16 cellular contexts compared by ENCODE assay signal in genomic region chr14:64520699-64521098, GRCh38. TPM values are rescaled to one million over a fixed set of nuclear protein-coding genes. Genes with fewer than 3 reads are reported as not detected.
DNase-seq lines count a peak whose midpoint lies in the region; ATAC-seq and TF ChIP-seq lines count a peak whose summit lies in the region.
"Had no signal": no experiment of that assay in that cellular context is flagged by ENCODE, and none has a peak within 500 bp of the region (broad histone marks: within the 10 kb centered on the region; RNA-seq: fewer than 3 reads in every experiment).

No MANE protein-coding gene starts in this region.

- no CpG with 5 or more reads among the region's 4 CpGs for WGBS in IMR-90 (ENCODE audit: extremely low coverage in 2 of 2, insufficient read length in 1 of 2), 2 experiments
- no CpG with 5 or more reads among the region's 4 CpGs for WGBS in mesendoderm (ENCODE audit: extremely low coverage, insufficient coverage, low lambda C conversion rate)

- H3K4me2 ChIP-seq in IMR-90 (ENCODE audit: low read depth, low read length) (no peak overlapping the region), mesendoderm (ENCODE audit: low read length) (no peak overlapping the region)
- H3K4me2 ChIP-seq: BLaER1 had no signal

- H3K79me2 ChIP-seq in mesendoderm (ENCODE audit: control insufficient read depth, insufficient read depth, low read length): peaks cover 27% of the 10 kb centered on the region

- intact Hi-C loops in IMR-90 (cut with micrococcal nuclease) (no loop called here), upper lobe of right lung (cut with DNase I) (no loop called here)

- no peak overlapping the region for H2BK120ac ChIP-seq in IMR-90 (ENCODE audit: low read depth, low read length)
- H2BK120ac ChIP-seq in mesendoderm (ENCODE audit: low read depth, low read length): no peak overlapping the region

- no peak overlapping the region for H3K4me3 Mint-ChIP-seq in T-helper 17 cell

- H4K20me1 ChIP-seq in IMR-90 (ENCODE audit: insufficient read depth, low read length): peaks cover 70% of the 10 kb centered on the region

- peaks cover 17% of the 10 kb centered on the region for H3K36me3 ChIP-seq in IMR-90 (ENCODE audit: control insufficient read depth, insufficient read depth, low read length)
- H3K36me3 ChIP-seq in upper lobe of right lung: peaks cover 31% of the 10 kb centered on the region
- H3K36me3 ChIP-seq in mesendoderm (ENCODE audit: control insufficient read depth, insufficient read depth, low read length): no peaks in the 10 kb centered on the region

- no peak overlapping the region for H4K91ac ChIP-seq in IMR-90 (ENCODE audit: insufficient read depth, low read depth, low read length)

- H3K4me1 Mint-ChIP-seq in T-helper 17 cell: peaks cover 17% of the 10 kb centered on the region

- H3K4me3 ChIP-seq in IMR-90 (ENCODE audit: insufficient read depth, low read depth, low read length): no peak overlapping the region
- H3K4me3 ChIP-seq in upper lobe of right lung: no peak overlapping the region
- H3K4me3 ChIP-seq in mesendoderm (ENCODE audit: low read length): no peak overlapping the region
- H3K4me3 ChIP-seq: BLaER1 had no signal

- H2BK15ac ChIP-seq in IMR-90 (ENCODE audit: low read depth, low read length) (no peak overlapping the region), mesendoderm (replicated peaks; ENCODE audit: low read depth) (no peak overlapping the region)

- H3K18ac ChIP-seq in IMR-90 (ENCODE audit: low read depth, low read length): no peak overlapping the region
- no peak overlapping the region for H3K18ac ChIP-seq in mesendoderm (ENCODE audit: low read length)

- peaks cover 3% of the 10 kb centered on the region; the same call in 1 of the 2 replicates for H3K4me1 ChIP-seq in IMR-90 (ENCODE audit: control insufficient read depth, insufficient read depth, low read length)
- H3K4me1 ChIP-seq in upper lobe of right lung: peaks cover 6% of the 10 kb centered on the region
- no peaks in the 10 kb centered on the region for H3K4me1 ChIP-seq in mesendoderm (ENCODE audit: control insufficient read depth, low read depth, low read length)
- H3K4me1 ChIP-seq: BLaER1 had no signal

- DNase-seq in IMR-90 (no peak), T-helper 17 cell (no peak), kidney tubule cell (ENCODE audit: low spot score) (peak; percentile 39), upper lobe of right lung (no peak), mesendoderm (no peak), cerebellum (ENCODE audit: low spot score) (no peak), NCI-H1436 (lab: John Stamatoyannopoulos, UW) (no peak)
- DNase-seq: DMS153, Kasumi-1, NCI-H1436 treated with DMSO at 0.1 percent for 48 hours, NCI-H2081, NCI-H748 treated with DMSO at 0.1 percent for 48 hours, Right ventricle myocardium superior had no signal

- no peak overlapping the region for H2AK9ac ChIP-seq in IMR-90 (replicated peaks; ENCODE audit: low read depth, low read length, poor library complexity)

- TF ChIP-seq CTCF in IMR-90 (conservative IDR thresholded peaks at IDR 0.05; ENCODE audit: low read depth, low read length) (no peak), upper lobe of right lung (IDR thresholded peaks at IDR 0.05) (no peak)

- no peak for TF ChIP-seq RAD21 in IMR-90 (IDR thresholded peaks at IDR 0.05; ENCODE audit: low read length)

- H3K23ac ChIP-seq in IMR-90 (ENCODE audit: low read depth, low read length) (no peak overlapping the region), mesendoderm (ENCODE audit: low read length) (no peak overlapping the region)

- dilution Hi-C loops in IMR-90 (cut with HindIII; ENCODE audit: low sequenced_read_pairs, unreplicated experiment): no loop called here

- no TSS peak for BruUV-seq in IMR-90 (replicated peaks; lab: Mats Ljungman, UMichigan)

- H3K56ac ChIP-seq in IMR-90 (ENCODE audit: extremely low read depth, insufficient read depth, low read length) (no peak overlapping the region), mesendoderm (ENCODE audit: low read length) (no peak overlapping the region)

- no peak overlapping the region for H4K8ac ChIP-seq in IMR-90 (ENCODE audit: low read depth in 2 of 2, low read length in 2 of 2)
- H4K8ac ChIP-seq in mesendoderm (ENCODE audit: low read depth, low read length): no peak overlapping the region

- H2BK20ac ChIP-seq in IMR-90 (ENCODE audit: low read depth, low read length): no peak overlapping the region

- H2BK5ac ChIP-seq in IMR-90 (ENCODE audit: low read depth, low read length, poor library complexity, severe bottlenecking) (no peak overlapping the region), mesendoderm (ENCODE audit: low read length) (no peak overlapping the region)

- no peak overlapping the region for H3K9ac ChIP-seq in IMR-90 (ENCODE audit: low read depth, low read length)
- H3K9ac ChIP-seq in mesendoderm (ENCODE audit: low read length): no peak overlapping the region
- H3K9ac ChIP-seq: BLaER1 had no signal

- no peak for TF ChIP-seq POLR2A in IMR-90 (IDR thresholded peaks at IDR 0.05; ENCODE audit: low read depth, low read length)

- H3K27me3 Mint-ChIP-seq in T-helper 17 cell: no peaks in the 10 kb centered on the region

- H3K79me1 ChIP-seq in IMR-90 (ENCODE audit: low read depth in 1 of 2, low read length in 2 of 2) (peaks cover 24 to 58% of the 10 kb centered on the region in 2 experiments), mesendoderm (ENCODE audit: low read length) (peaks cover 7% of the 10 kb centered on the region)

- H2AK5ac ChIP-seq in IMR-90 (ENCODE audit: low read depth, low read length) (no peak overlapping the region), mesendoderm (ENCODE audit: low read length) (no peak overlapping the region)

- H3K27ac Mint-ChIP-seq in T-helper 17 cell: peak overlapping the region; percentile 72

- H3K27ac ChIP-seq in IMR-90 (ENCODE audit: insufficient read depth, low read length) (no peak overlapping the region), upper lobe of right lung (no peak overlapping the region), mesendoderm (ENCODE audit: low read depth, low read length) (no peak overlapping the region)
- H3K27ac ChIP-seq: BLaER1 had no signal

- in situ Hi-C loops in IMR-90 (cut with MboI; ENCODE audit: low sequenced_read_pairs): no loop called here

- H3K14ac ChIP-seq in IMR-90 (replicated peaks; ENCODE audit: low read depth, low read length): no peak overlapping the region

- H3K4ac ChIP-seq in IMR-90 (ENCODE audit: low read depth, low read length) (no peak overlapping the region), mesendoderm (ENCODE audit: low read depth, low read length) (no peak overlapping the region)

- no peaks in the 10 kb centered on the region for H3K36me3 Mint-ChIP-seq in T-helper 17 cell (ENCODE audit: low read depth)

- CTCF ChIA-PET in IMR-90 (lab: Yijun Ruan, JAX): no interaction called here

- H4K5ac ChIP-seq in IMR-90 (ENCODE audit: low read depth, low read length) (no peak overlapping the region), mesendoderm (ENCODE audit: low read length) (no peak overlapping the region)

- H3K9me3 ChIP-seq in IMR-90 (ENCODE audit: control insufficient read depth, insufficient read depth, low read length) (no peaks in the 10 kb centered on the region), T-helper 17 cell (ENCODE audit: control insufficient read depth, low read length, poor library complexity, severe bottlenecking) (no peaks in the 10 kb centered on the region), upper lobe of right lung (no peaks in the 10 kb centered on the region)
- H3K9me3 ChIP-seq: BLaER1 had no signal

- H3K9me1 ChIP-seq in IMR-90 (ENCODE audit: insufficient read depth, low read length): peaks cover 11% of the 10 kb centered on the region; the same call in 1 of the 2 replicates

- no peak for ATAC-seq in IMR-90 (ENCODE audit: low read depth)
- ATAC-seq in T-helper 17 cell: no peak
- ATAC-seq in upper lobe of right lung: peak; percentile 43
- ATAC-seq: Panc1, SK-N-SH treated with all-trans-retinoic acid at 6 μM for 48 hours had no signal

- H3K27me3 ChIP-seq in IMR-90 (ENCODE audit: control insufficient read depth, insufficient read depth, low read length) (no peaks in the 10 kb centered on the region), upper lobe of right lung (no peaks in the 10 kb centered on the region), mesendoderm (ENCODE audit: insufficient read depth, low read length, poor library complexity) (no peaks in the 10 kb centered on the region)
- H3K27me3 ChIP-seq: BLaER1 had no signal

- no peak overlapping the region for H2AFZ ChIP-seq in IMR-90 (replicated peaks; ENCODE audit: low read length, poor library complexity)

- POLR2A ChIA-PET in IMR-90 (lab: Charles Lee; ENCODE audit: unreplicated experiment): no interaction called here

RNA-seq across cellular contexts. Expression of gene ZBTB1, which starts 16.1 kb away (rescaled TPM):
- total RNA-seq in IMR-90 (2012; rRNA removed): 37.3 and 63.0 TPM in 2 replicates
- polyA plus RNA-seq in IMR-90 (2012; rRNA removed): 13.6 and 19.0 TPM in 2 replicates
- polyA plus RNA-seq in IMR-90 (2012; cell fraction: cytosol; rRNA removed): 2.8 and 3.1 TPM in 2 replicates
- polyA plus RNA-seq in IMR-90 (2012; cell fraction: nucleus; rRNA removed; ENCODE audit: low replicate concordance): 4.5 and 27.9 TPM in 2 replicates
- 100 to 1,000 TPM; 109 to 137 TPM for total RNA-seq in T-helper 17 cell
- 47.9 TPM for total RNA-seq in upper lobe of right lung
- 26.0 TPM for polyA plus RNA-seq in mesendoderm (2013, experiment 1 of 2)
- polyA plus RNA-seq in mesendoderm (2013, experiment 2 of 2): 25.7 TPM
- total RNA-seq in cerebellum: 44.0 TPM

RNA-seq across cellular contexts. Expression of gene ZBTB25, which starts 17.1 kb away (rescaled TPM):
- total RNA-seq in IMR-90 (2012; rRNA removed): 4.2 and 6.6 TPM in 2 replicates
- polyA plus RNA-seq in IMR-90 (2012; rRNA removed): 4.2 and 4.4 TPM in 2 replicates
- 0.94 and 1.2 TPM in 2 replicates for polyA plus RNA-seq in IMR-90 (2012; cell fraction: cytosol; rRNA removed)
- 5.3 and 16.5 TPM in 2 replicates for polyA plus RNA-seq in IMR-90 (2012; cell fraction: nucleus; rRNA removed; ENCODE audit: low replicate concordance)
- 10 to 100 TPM; 54.8 to 63.1 TPM for total RNA-seq in T-helper 17 cell
- total RNA-seq in upper lobe of right lung: 13.1 TPM
- polyA plus RNA-seq in mesendoderm (2013, experiment 1 of 2): 4.1 TPM
- polyA plus RNA-seq in mesendoderm (2013, experiment 2 of 2): 3.8 TPM
- total RNA-seq in cerebellum: 18.1 TPM

RNA-seq across cellular contexts. Expression of gene HSPA2, which starts 19.8 kb away (rescaled TPM):
- total RNA-seq in IMR-90 (2012; rRNA removed) (18.9 and 19.7 TPM in 2 replicates), T-helper 17 cell (1 to 10 TPM in 1 of 2 donors, under 1 TPM in 1; 0.92 to 2.0 TPM), upper lobe of right lung (13.5 TPM), cerebellum (6.5 TPM)
- polyA plus RNA-seq in IMR-90 (2012; rRNA removed): 18.4 and 20.0 TPM in 2 replicates
- 7.7 and 22.7 TPM in 2 replicates for polyA plus RNA-seq in IMR-90 (2012; cell fraction: cytosol; rRNA removed)
- polyA plus RNA-seq in IMR-90 (2012; cell fraction: nucleus; rRNA removed; ENCODE audit: low replicate concordance): 11.5 and 11.7 TPM in 2 replicates
- polyA plus RNA-seq in mesendoderm (2013, experiment 1 of 2): 9.4 TPM
- polyA plus RNA-seq in mesendoderm (2013, experiment 2 of 2): 9.7 TPM

RNA-seq across cellular contexts. Expression of gene PPP1R36, which starts 29.1 kb away (rescaled TPM):
- 0.28 and 0.54 TPM in 2 replicates for total RNA-seq in IMR-90 (2012; rRNA removed)
- polyA plus RNA-seq in IMR-90 (2012; rRNA removed): 0.15 and 0.19 TPM in 2 replicates
- 0.08 TPM in 1 of 2 replicates, not detected in the other for polyA plus RNA-seq in IMR-90 (2012; cell fraction: cytosol; rRNA removed)
- 0.65 TPM in 1 of 2 replicates, not detected in the other for polyA plus RNA-seq in IMR-90 (2012; cell fraction: nucleus; rRNA removed; ENCODE audit: low replicate concordance)
- total RNA-seq in T-helper 17 cell: not detected
- total RNA-seq in upper lobe of right lung: 0.46 TPM
- polyA plus RNA-seq in mesendoderm (2013, experiment 1 of 2): 0.37 TPM
- polyA plus RNA-seq in mesendoderm (2013, experiment 2 of 2): 0.28 TPM
- total RNA-seq in cerebellum: 0.54 TPM

RNA-seq across cellular contexts. Expression of gene AKAP5, which starts 55.4 kb away (rescaled TPM):
- total RNA-seq in IMR-90 (2012; rRNA removed): 0.72 and 1.4 TPM in 2 replicates
- polyA plus RNA-seq in IMR-90 (2012; rRNA removed): 0.14 and 0.21 TPM in 2 replicates
- polyA plus RNA-seq in IMR-90 (2012; cell fraction: cytosol; rRNA removed): 0.03 TPM in 2 replicates
- polyA plus RNA-seq in IMR-90 (2012; cell fraction: nucleus; rRNA removed; ENCODE audit: low replicate concordance): 0.01 and 0.10 TPM in 2 replicates
- under 1 TPM; 0.12 to 0.16 TPM for total RNA-seq in T-helper 17 cell
- total RNA-seq in upper lobe of right lung: 3.6 TPM
- 2.5 TPM for polyA plus RNA-seq in mesendoderm (2013, experiment 1 of 2)
- 2.5 TPM for polyA plus RNA-seq in mesendoderm (2013, experiment 2 of 2)
- 4.8 TPM for total RNA-seq in cerebellum
